In genomic region chr2:23447405-23447804, GRCh38 we compare ENCODE assay signal across 7 cellular contexts.
"Had no signal": no experiment of that assay in that cellular context is flagged by ENCODE, and none has a peak within 500 bp of the region (broad histone marks: within the 10 kb centered on the region; RNA-seq: fewer than 3 reads in every experiment).

No MANE protein-coding gene starts in this region.

- H3K27ac ChIP-seq: HL-60 had no signal

- H3K9me3 Mint-ChIP-seq: IgD-negative memory B cell had no signal

- ATAC-seq: HepG2, K562 had no signal

- FAIRE-seq: HepG2, K562 had no signal

- H3K27me3 Mint-ChIP-seq: IgD-negative memory B cell had no signal

- H3K27ac Mint-ChIP-seq: IgD-negative memory B cell had no signal

- H3K4me3 Mint-ChIP-seq: IgD-negative memory B cell had no signal

- H3K36me3 Mint-ChIP-seq: IgD-negative memory B cell had no signal

- H3K4me3 ChIP-seq: K562 had no signal

- DNase-seq: IMR-90, KBM-7, KG1 had no signal
